ENCODE assay signal across 22 cellular contexts in the genomic region with DNA sequence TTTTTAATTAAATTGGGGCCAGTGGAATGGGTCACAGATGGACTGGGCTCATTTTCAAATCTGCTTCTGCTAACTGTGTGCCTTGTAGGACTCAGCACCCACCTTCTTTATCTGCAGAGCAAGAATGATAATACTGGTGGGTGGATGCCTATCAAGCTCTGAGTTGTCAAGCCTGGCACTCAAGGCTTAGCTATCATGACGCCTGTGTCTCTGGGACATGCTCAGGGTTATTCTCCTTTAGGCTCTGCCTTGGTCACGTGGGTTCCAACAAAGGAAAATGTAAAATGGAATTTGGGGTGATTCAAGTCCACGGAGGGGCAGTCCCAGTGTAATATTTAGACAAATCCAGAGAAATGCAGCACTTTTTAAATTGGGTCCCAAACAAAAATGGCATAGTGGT.
"Had no signal": no experiment of that assay in that cellular context is flagged by ENCODE, and none has a peak within 500 bp of the region (broad histone marks: within the 10 kb centered on the region; RNA-seq: fewer than 3 reads in every experiment).

No MANE protein-coding gene starts in this region.

- H3K4me1 ChIP-seq: breast epithelium had no signal

- H3K36me3 Mint-ChIP-seq: activated CD8-positive, alpha-beta memory T cell treated with anti-CD3 and anti-CD28 coated beads, Interleukin-2, amount 10 ng/mL, durations not matched to agents 7 days and 5 days had no signal

- H3K9me3 ChIP-seq: breast epithelium had no signal

- H3K27me3 Mint-ChIP-seq: activated CD4-positive, alpha-beta T cell treated with anti-CD3 and anti-CD28 coated beads, Interleukin-2, amount 10 ng/mL, durations not matched to agents 24 days and 14 days; activated naive CD4-positive, alpha-beta T cell treated with anti-CD3 and anti-CD28 coated beads, Interleukin-2, amount 50 U/mL, for 24 hours had no signal

- DNase-seq: activated B cell treated with CpG ODN at 0.5 μM for 24 hours; activated CD4-positive, alpha-beta T cell treated with anti-CD3 and anti-CD28 coated beads for 1 hour; activated CD4-positive, alpha-beta T cell treated with anti-CD3 and anti-CD28 coated beads, Interleukin-2, amount 10 ng/mL, durations not matched to agents 24 days and 14 days; activated CD4-positive, alpha-beta T cell treated with anti-CD3 and anti-CD28 coated beads, Interleukin-2, amount 50 U/mL, for 48 hours; activated CD8-positive, alpha-beta memory T cell treated with anti-CD3 and anti-CD28 coated beads, Interleukin-2, amount 10 ng/mL, durations not matched to agents 7 days and 5 days; activated effector memory CD4-positive, alpha-beta T cell treated with Interleukin-2 at 50 U/mL for 16 hours; activated naive CD4-positive, alpha-beta T cell; activated T-cell treated with anti-CD3 and anti-CD28 coated beads, Interleukin-2, amount 50 U/mL, for 24 hours; aorta; Kasumi-1; NCI-H1105 treated with DMSO at 0.1 percent for 48 hours; NCI-H1436 treated with DMSO at 0.1 percent for 48 hours; NCI-H187; NCI-H2081; NCI-H510A treated with DMSO at 0.1 percent for 48 hours; NCI-H69; SIG-M5; T-helper 17 cell; T-helper 9 cell had no signal

- H3K27ac ChIP-seq: breast epithelium had no signal

- H3K4me3 ChIP-seq: breast epithelium had no signal

- H3K36me3 ChIP-seq: breast epithelium had no signal

- H3K4me3 Mint-ChIP-seq: activated B cell treated with CpG ODN at 0.5 μM for 24 hours; activated CD4-positive, alpha-beta T cell treated with anti-CD3 and anti-CD28 coated beads, Interleukin-2, amount 10 ng/mL, durations not matched to agents 24 days and 14 days; activated CD8-positive, alpha-beta memory T cell treated with anti-CD3 and anti-CD28 coated beads, Interleukin-2, amount 10 ng/mL, durations not matched to agents 7 days and 5 days; activated naive CD4-positive, alpha-beta T cell treated with anti-CD3 and anti-CD28 coated beads, Interleukin-2, amount 50 U/mL, for 24 hours; activated T-cell treated with anti-CD3 and anti-CD28 coated beads, Interleukin-2, amount 50 U/mL, for 24 hours; activated T-helper 1 cell treated with anti-CD3 and anti-CD28 coated beads, Interleukin-12 subunit alpha, Interleukin-12 subunit beta, Interleukin-2, Interleukin-4 antibody, amounts not matched to agents 30 ng/mL and 10 ng/mL and 1 ng/mL, durations not matched to agents 14 hours and 24 hours and 36 hours; T-helper 17 cell had no signal

- H3K4me1 Mint-ChIP-seq: activated B cell treated with CpG ODN at 0.5 μM for 24 hours; activated CD8-positive, alpha-beta memory T cell treated with anti-CD3 and anti-CD28 coated beads, Interleukin-2, amount 10 ng/mL, durations not matched to agents 7 days and 5 days had no signal

- H3K9me3 Mint-ChIP-seq: activated B cell treated with CpG ODN at 0.5 μM for 24 hours; activated CD4-positive, alpha-beta T cell treated with anti-CD3 and anti-CD28 coated beads, Interleukin-2, amount 10 ng/mL, durations not matched to agents 24 days and 14 days; activated naive CD4-positive, alpha-beta T cell treated with anti-CD3 and anti-CD28 coated beads, Interleukin-2, amount 50 U/mL, for 24 hours; activated T-cell treated with anti-CD3 and anti-CD28 coated beads, Interleukin-2, amount 50 U/mL, for 24 hours; activated T-helper 1 cell treated with anti-CD3 and anti-CD28 coated beads, Interleukin-12 subunit alpha, Interleukin-12 subunit beta, Interleukin-2, Interleukin-4 antibody, amounts not matched to agents 30 ng/mL and 10 ng/mL and 1 ng/mL, durations not matched to agents 14 hours and 24 hours and 36 hours had no signal

- H3K27ac Mint-ChIP-seq: activated B cell treated with CpG ODN at 0.5 μM for 24 hours; activated CD4-positive, alpha-beta T cell treated with anti-CD3 and anti-CD28 coated beads, Interleukin-2, amount 10 ng/mL, durations not matched to agents 24 days and 14 days; activated CD8-positive, alpha-beta memory T cell treated with anti-CD3 and anti-CD28 coated beads, Interleukin-2, amount 10 ng/mL, durations not matched to agents 7 days and 5 days; activated T-cell treated with anti-CD3 and anti-CD28 coated beads, Interleukin-2, amount 50 U/mL, for 24 hours; activated T-helper 1 cell treated with anti-CD3 and anti-CD28 coated beads, Interleukin-12 subunit alpha, Interleukin-12 subunit beta, Interleukin-2, Interleukin-4 antibody, amounts not matched to agents 30 ng/mL and 10 ng/mL and 1 ng/mL, durations not matched to agents 14 hours and 24 hours and 36 hours; T-helper 17 cell had no signal
